In the genomic region with DNA sequence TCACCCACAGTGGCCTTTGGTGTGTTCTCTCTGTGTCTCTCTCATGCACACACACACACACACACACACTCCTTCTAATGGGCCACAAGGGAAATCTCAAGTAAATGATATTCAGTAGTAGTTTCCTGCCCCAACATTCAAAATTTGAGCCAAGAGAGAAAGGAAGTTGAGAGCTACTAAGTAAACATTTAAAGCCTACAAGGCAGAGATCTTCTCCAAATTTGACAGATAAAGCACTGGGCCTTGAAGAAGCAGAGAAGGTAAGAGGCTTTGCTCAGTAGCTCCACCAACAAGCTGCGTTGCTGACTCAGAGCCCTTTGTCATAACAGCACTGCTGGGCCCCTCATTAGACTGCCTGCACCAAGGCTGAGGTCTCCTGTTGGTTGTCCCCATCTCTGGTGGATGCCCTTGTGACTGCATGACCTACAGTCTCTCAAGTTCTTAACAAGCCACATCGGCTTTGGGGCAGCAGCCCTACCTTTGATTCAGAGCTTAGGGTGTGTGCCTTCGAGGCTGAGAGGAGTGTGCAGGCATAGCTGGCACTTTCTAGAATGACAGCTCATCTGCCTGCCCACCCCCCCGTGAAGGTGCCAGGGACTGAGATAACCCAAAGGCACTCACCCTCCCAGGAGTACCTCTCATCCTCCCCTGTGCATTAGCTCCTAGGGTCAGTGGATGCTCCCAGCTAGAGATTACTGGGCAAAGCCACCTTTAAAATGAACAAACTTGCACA, we compare ENCODE assay signal across 8 cellular contexts. TPM values are rescaled to one million over a fixed set of nuclear protein-coding genes. Genes with fewer than 3 reads are reported as not detected.
A peak's percentile ranks its signal among the peaks of the same experiment; 100 is the strongest.
DNase-seq lines count a peak whose midpoint lies in the region; ATAC-seq and TF ChIP-seq lines count a peak whose summit lies in the region.

No MANE protein-coding gene starts in this region.

- peak overlapping the region; percentile 48 for H3K27ac Mint-ChIP-seq in central memory CD8-positive, alpha-beta T cell (ENCODE audit: low read depth)
- no peak overlapping the region for H3K27ac Mint-ChIP-seq in activated T-helper 2 cell treated with anti-CD3 and anti-CD28 coated beads, Interferon-gamma antibody, Interleukin-2, Interleukin-4, amounts not matched to agents 10 μg/mL and 5 μg/mL and 100 μg/mL, durations not matched to agents 14 hours and 24 hours and 36 hours

- no peak overlapping the region for H3K27ac ChIP-seq in effector memory CD4-positive, alpha-beta T cell (ENCODE audit: insufficient read depth, low read length, poor library complexity, severe bottlenecking)
- no peak overlapping the region for H3K27ac ChIP-seq in mesendoderm (ENCODE audit: low read depth, low read length)

- no peak overlapping the region for H3K9ac ChIP-seq in mesendoderm (ENCODE audit: low read length)

- H3K36me3 ChIP-seq in GM06990 (ENCODE audit: control insufficient read depth, insufficient read depth, low read length) (no peaks in the 10 kb centered on the region), mesendoderm (ENCODE audit: control insufficient read depth, insufficient read depth, low read length) (no peaks in the 10 kb centered on the region)
- H3K36me3 ChIP-seq in effector memory CD4-positive, alpha-beta T cell (ENCODE audit: control insufficient read depth, insufficient read depth, low read length), result no peaks in the 10 kb centered on the region

- H3K4me1 ChIP-seq in effector memory CD4-positive, alpha-beta T cell (ENCODE audit: control insufficient read depth, insufficient read depth, low read length, poor library complexity, severe bottlenecking), result no peaks in the 10 kb centered on the region
- H3K4me1 ChIP-seq in mesendoderm (ENCODE audit: control insufficient read depth, low read depth, low read length), result peaks cover 2% of the 10 kb centered on the region

- no peak overlapping the region for H3K4me2 ChIP-seq in mesendoderm (ENCODE audit: low read length)

- intact Hi-C loops in activated T-helper 2 cell treated with anti-CD3 and anti-CD28 coated beads, Interferon-gamma antibody, Interleukin-2, Interleukin-4, amounts not matched to agents 10 μg/mL and 5 μg/mL and 100 μg/mL, durations not matched to agents 14 hours and 24 hours and 36 hours (cut with micrococcal nuclease), result no loop called here

- DNase-seq in GM06990 (ENCODE audit: extremely low read depth, insufficient read length) (peak; percentile 34), GM19240 (ENCODE audit: insufficient read length, low spot score) (peak; percentile 16), mesendoderm (no peak), NCI-H774 (lab: John Stamatoyannopoulos, UW) (no peak)
- no peak for DNase-seq in central memory CD8-positive, alpha-beta T cell (ENCODE audit: low spot score in 2 of 2)
- no peak for DNase-seq in effector memory CD4-positive, alpha-beta T cell
- DNase-seq in activated T-helper 2 cell treated with anti-CD3 and anti-CD28 coated beads, Interferon-gamma antibody, Interleukin-2, Interleukin-4, amounts not matched to agents 10 μg/mL and 5 μg/mL and 100 μg/mL, durations not matched to agents 14 hours and 24 hours and 36 hours (ENCODE audit: low spot score), result no peak

- H3K23ac ChIP-seq in mesendoderm (ENCODE audit: low read length), result no peak overlapping the region

- no peaks in the 10 kb centered on the region for H3K27me3 Mint-ChIP-seq in central memory CD8-positive, alpha-beta T cell
- H3K27me3 Mint-ChIP-seq in activated T-helper 2 cell treated with anti-CD3 and anti-CD28 coated beads, Interferon-gamma antibody, Interleukin-2, Interleukin-4, amounts not matched to agents 10 μg/mL and 5 μg/mL and 100 μg/mL, durations not matched to agents 14 hours and 24 hours and 36 hours (ENCODE audit: low read depth), result no peaks in the 10 kb centered on the region

- H3K4me1 Mint-ChIP-seq in central memory CD8-positive, alpha-beta T cell, result peaks cover 28% of the 10 kb centered on the region
- H3K4me1 Mint-ChIP-seq in activated T-helper 2 cell treated with anti-CD3 and anti-CD28 coated beads, Interferon-gamma antibody, Interleukin-2, Interleukin-4, amounts not matched to agents 10 μg/mL and 5 μg/mL and 100 μg/mL, durations not matched to agents 14 hours and 24 hours and 36 hours (ENCODE audit: low read depth), result peaks cover 5% of the 10 kb centered on the region

- no peaks in the 10 kb centered on the region for H3K79me1 ChIP-seq in mesendoderm (ENCODE audit: low read length)

- TF ChIP-seq CTCF in GM06990 (IDR thresholded peaks at IDR 0.05; ENCODE audit: insufficient read depth, low read length, poor library complexity, severe bottlenecking), result no peak

- H2AK5ac ChIP-seq in mesendoderm (ENCODE audit: low read length), result no peak overlapping the region

- H3K4me3 ChIP-seq in GM06990 (replicated peaks; ENCODE audit: low read depth, low read length) (no peak overlapping the region), mesendoderm (ENCODE audit: low read length) (no peak overlapping the region)
- H3K4me3 ChIP-seq in effector memory CD4-positive, alpha-beta T cell (ENCODE audit: insufficient read depth, low read depth, low read length, poor library complexity, severe bottlenecking), result no peak overlapping the region

- no peaks in the 10 kb centered on the region for H3K36me3 Mint-ChIP-seq in central memory CD8-positive, alpha-beta T cell (ENCODE audit: insufficient read depth)
- H3K36me3 Mint-ChIP-seq in activated T-helper 2 cell treated with anti-CD3 and anti-CD28 coated beads, Interferon-gamma antibody, Interleukin-2, Interleukin-4, amounts not matched to agents 10 μg/mL and 5 μg/mL and 100 μg/mL, durations not matched to agents 14 hours and 24 hours and 36 hours (ENCODE audit: low read depth), result no peaks in the 10 kb centered on the region

- H4K5ac ChIP-seq in mesendoderm (ENCODE audit: low read length), result no peak overlapping the region

- H3K79me2 ChIP-seq in mesendoderm (ENCODE audit: control insufficient read depth, insufficient read depth, low read length), result no peaks in the 10 kb centered on the region

- no peak overlapping the region for H3K4me3 Mint-ChIP-seq in central memory CD8-positive, alpha-beta T cell
- no peak overlapping the region for H3K4me3 Mint-ChIP-seq in activated T-helper 2 cell treated with anti-CD3 and anti-CD28 coated beads, Interferon-gamma antibody, Interleukin-2, Interleukin-4, amounts not matched to agents 10 μg/mL and 5 μg/mL and 100 μg/mL, durations not matched to agents 14 hours and 24 hours and 36 hours (ENCODE audit: low read depth)

- H4K8ac ChIP-seq in mesendoderm (ENCODE audit: low read depth, low read length), result no peak overlapping the region

- H2BK5ac ChIP-seq in mesendoderm (ENCODE audit: low read length), result no peak overlapping the region

- no peak overlapping the region for H2BK15ac ChIP-seq in mesendoderm (replicated peaks; ENCODE audit: low read depth)

- H3K18ac ChIP-seq in mesendoderm (ENCODE audit: low read length), result no peak overlapping the region

- peaks cover 7% of the 10 kb centered on the region for H3K9me3 Mint-ChIP-seq in central memory CD8-positive, alpha-beta T cell
- no peaks in the 10 kb centered on the region for H3K9me3 Mint-ChIP-seq in activated T-helper 2 cell treated with anti-CD3 and anti-CD28 coated beads, Interferon-gamma antibody, Interleukin-2, Interleukin-4, amounts not matched to agents 10 μg/mL and 5 μg/mL and 100 μg/mL, durations not matched to agents 14 hours and 24 hours and 36 hours

- H3K9me3 ChIP-seq in effector memory CD4-positive, alpha-beta T cell (ENCODE audit: control insufficient read depth, low read length), result no peaks in the 10 kb centered on the region

- no peak overlapping the region for H3K56ac ChIP-seq in mesendoderm (ENCODE audit: low read length)

- peak; percentile 44 for ATAC-seq in HG03135 (IDR thresholded peaks at IDR 0.05; ENCODE audit: unreplicated experiment)
- no peak for ATAC-seq in central memory CD8-positive, alpha-beta T cell (replicated peaks; ENCODE audit: extremely low read depth, poor library complexity, severe bottlenecking)

- H3K4ac ChIP-seq in mesendoderm (ENCODE audit: low read depth, low read length), result no peak overlapping the region

- H3K27me3 ChIP-seq in GM06990 (replicated peaks; ENCODE audit: control insufficient read depth, insufficient read depth, low read length) (no peaks in the 10 kb centered on the region), mesendoderm (ENCODE audit: insufficient read depth, low read length, poor library complexity) (no peaks in the 10 kb centered on the region)
- no peaks in the 10 kb centered on the region for H3K27me3 ChIP-seq in effector memory CD4-positive, alpha-beta T cell (replicated peaks; ENCODE audit: control insufficient read depth, insufficient read depth, low read length, poor library complexity, severe bottlenecking)

- no peak overlapping the region for H2BK120ac ChIP-seq in mesendoderm (ENCODE audit: low read depth, low read length)

- WGBS in mesendoderm (ENCODE audit: extremely low coverage, insufficient coverage, low lambda C conversion rate), result no CpG with 5 or more reads among the region's 4 CpGs

RNA-seq across cellular contexts. Expression of a gene that starts 32.3 kb away (rescaled TPM):
- 0.55 TPM for polyA plus RNA-seq in mesendoderm (2013, experiment 1 of 2)
- polyA plus RNA-seq in mesendoderm (2013, experiment 2 of 2), result 0.36 TPM
- total RNA-seq in activated T-helper 2 cell treated with anti-CD3 and anti-CD28 coated beads, Interferon-gamma antibody, Interleukin-2, Interleukin-4, amounts not matched to agents 10 μg/mL and 5 μg/mL and 100 μg/mL, durations not matched to agents 14 hours and 24 hours and 36 hours, result 0.14 and 0.27 TPM in 2 replicates

Comparison
In these comparisons a context has a peak if more than half of its experiments do, and no peak if none do; other contexts are left out.
1. DNase-seq: peak in GM06990 (single experiment) and GM19240 (single experiment); none in central memory CD8-positive, alpha-beta T cell (0 of 2), effector memory CD4-positive, alpha-beta T cell (0 of 3), mesendoderm (single experiment), activated T-helper 2 cell treated with anti-CD3 and anti-CD28 coated beads, Interferon-gamma antibody, Interleukin-2, Interleukin-4, amounts not matched to agents 10 μg/mL and 5 μg/mL and 100 μg/mL, durations not matched to agents 14 hours and 24 hours and 36 hours (single experiment) and NCI-H774 (single experiment).